8 cellular contexts compared by ENCODE assay signal in genomic region chr2:129396980-129397599, GRCh38.
DNase-seq lines count a peak whose midpoint lies in the region; ATAC-seq and TF ChIP-seq lines count a peak whose summit lies in the region.

No MANE protein-coding gene starts in this region.

- H3K27ac Mint-ChIP-seq in glutamatergic neuron (ENCODE audit: unreplicated experiment) = no peak overlapping the region

- peak; percentile 88 for TF ChIP-seq RAD21 in Ishikawa (IDR thresholded peaks at IDR 0.05; ENCODE audit: low read depth)

- H3K4me1 ChIP-seq in sigmoid colon = no peaks in the 10 kb centered on the region

- H3K9me3 Mint-ChIP-seq in glutamatergic neuron (ENCODE audit: unreplicated experiment) = peaks cover 4% of the 10 kb centered on the region

- no peaks in the 10 kb centered on the region for H3K27me3 ChIP-seq in sigmoid colon

- no peak for TF ChIP-seq POLR2A in sigmoid colon (IDR thresholded peaks at IDR 0.05)

- intact Hi-C loops in sigmoid colon (cut with DNase I) = loop anchor here (2.0 kb wide), 1 partner anchor 660 kb away; no protein-coding TSS in a partner anchor

- H3K4me3 ChIP-seq in sigmoid colon = no peak overlapping the region

- H3K27ac ChIP-seq in sigmoid colon = no peak overlapping the region

- WGBS in sigmoid colon, 2 donors = 46 to 76% methylated on average over 3 of the region's 3 CpGs

- no peaks in the 10 kb centered on the region for H3K9me3 ChIP-seq in sigmoid colon

- TF ChIP-seq EP300 in Ishikawa (IDR thresholded peaks at IDR 0.05; ENCODE audit: borderline replicate concordance) (no peak), sigmoid colon (IDR thresholded peaks at IDR 0.05) (no peak)

- no peaks in the 10 kb centered on the region for H3K36me3 ChIP-seq in sigmoid colon

- peaks cover 21% of the 10 kb centered on the region for H3K4me1 Mint-ChIP-seq in glutamatergic neuron (ENCODE audit: low read depth, unreplicated experiment)

- in situ Hi-C loops in Caki2 (cut with HindIII; ENCODE audit: low pct_unique_long_range_greater_than_20kb, low sequenced_read_pairs) = no loop called here

- ATAC-seq in GM19351 (IDR thresholded peaks at IDR 0.05; ENCODE audit: unreplicated experiment) (peak; percentile 77), HG03095 (IDR thresholded peaks at IDR 0.05; ENCODE audit: unreplicated experiment) (no peak)

- H3K36me3 Mint-ChIP-seq in glutamatergic neuron (ENCODE audit: unreplicated experiment) = no peaks in the 10 kb centered on the region

- no peak overlapping the region for H3K4me3 Mint-ChIP-seq in glutamatergic neuron (ENCODE audit: unreplicated experiment)

- TF ChIP-seq CTCF in glutamatergic neuron (IDR thresholded peaks at IDR 0.05; ENCODE audit: partially characterized antibody, unreplicated experiment) = peak; percentile 53
- peak; percentile 15 to 56 (median 40) for TF ChIP-seq CTCF in sigmoid colon (IDR thresholded peaks at IDR 0.05)

- DNase-seq in Caki2 (ENCODE audit: low read depth) = peak; percentile 32
- peak; percentile 28 for DNase-seq in SHP77 treated with DMSO at 0.1 percent for 48 hours (lab: John Stamatoyannopoulos, UW)
- DNase-seq in glutamatergic neuron = peak; percentile 61
- no peak for DNase-seq in sigmoid colon
- DNase-seq in activated CD8-positive, alpha-beta memory T cell treated with anti-CD3 and anti-CD28 coated beads, Interleukin-2, amount 50 U/mL, for 4 hours = no peak

- H3K27me3 Mint-ChIP-seq in glutamatergic neuron (ENCODE audit: unreplicated experiment) = no peaks in the 10 kb centered on the region

TF ChIP-seq in Ishikawa, 13 proteins besides CTCF, POLR2A, EP300 and RAD21:
- TF ChIP-seq REST (IDR thresholded peaks at IDR 0.05; ENCODE audit: low read depth) = no peak
- TF ChIP-seq TEAD4 (IDR thresholded peaks at IDR 0.05) = no peak
- TF ChIP-seq NFIC (IDR thresholded peaks at IDR 0.05) = no peak

Comparison
In these comparisons a context has a peak if more than half of its experiments do, and no peak if none do; other contexts are left out.
1. DNase-seq: peak in Caki2 (single experiment), SHP77 treated with DMSO at 0.1 percent for 48 hours (single experiment) and glutamatergic neuron (single experiment); none in sigmoid colon (single experiment) and activated CD8-positive, alpha-beta memory T cell treated with anti-CD3 and anti-CD28 coated beads, Interleukin-2, amount 50 U/mL, for 4 hours (single experiment).